In genomic region chr9:124217839-124218437, GRCh38 we compare ENCODE assay signal across 10 cellular contexts. TPM values are rescaled to one million over a fixed set of nuclear protein-coding genes. Genes with fewer than 3 reads are reported as not detected.
DNase-seq lines count a peak whose midpoint lies in the region; ATAC-seq and TF ChIP-seq lines count a peak whose summit lies in the region.
"Had no signal": no experiment of that assay in that cellular context is flagged by ENCODE, and none has a peak within 500 bp of the region (broad histone marks: within the 10 kb centered on the region; RNA-seq: fewer than 3 reads in every experiment).

No MANE protein-coding gene starts in this region.

- intact Hi-C loops in dorsolateral prefrontal cortex (cut with DNase I): loop anchor here in 1 of 2 donors (5.0 kb wide), 1 partner anchor 36 kb away; no protein-coding TSS in a partner anchor
- intact Hi-C loops in activated CD4-positive, alpha-beta T cell treated with anti-CD3 and anti-CD28 coated beads for 36 hours (cut with DNase I, micrococcal nuclease): loop anchor here in 1 of 2 experiments (2.0 kb wide), 2 partner anchors 15 to 37 kb away; no protein-coding TSS in a partner anchor

- H3K9me3 ChIP-seq in suprapubic skin: no peaks in the 10 kb centered on the region
- H3K9me3 ChIP-seq in neuronal stem cell (replicated peaks in 1 of 2; ENCODE audit: control insufficient read depth in 2 of 2, insufficient read depth in 1 of 2, low read depth in 1 of 2, low read length in 2 of 2): peaks cover 0 to 2% of the 10 kb centered on the region in 2 donors
- H3K9me3 ChIP-seq: SK-N-SH, uterus had no signal

- no peak overlapping the region for H3K4me3 Mint-ChIP-seq in activated T-cell treated with anti-CD3 and anti-CD28 coated beads, Interleukin-2, amount 50 U/mL, for 24 hours
- no peak overlapping the region for H3K4me3 Mint-ChIP-seq in activated CD4-positive, alpha-beta T cell treated with anti-CD3 and anti-CD28 coated beads for 36 hours

- TF ChIP-seq CTCF in dorsolateral prefrontal cortex (IDR thresholded peaks at IDR 0.05 in 54 of 56, conservative IDR thresholded peaks at IDR 0.05 in 2 of 56; ENCODE audit: low read depth in 1 of 56, partially characterized antibody in 56 of 56): no peak
- TF ChIP-seq CTCF in suprapubic skin (IDR thresholded peaks at IDR 0.05): no peak

- no peak overlapping the region for H4K8ac ChIP-seq in neuronal stem cell (ENCODE audit: low read depth, low read length)

- TF ChIP-seq POLR2A in suprapubic skin (IDR thresholded peaks at IDR 0.05): no peak

- no peak for TF ChIP-seq EP300 in suprapubic skin (IDR thresholded peaks at IDR 0.05)

- no peaks in the 10 kb centered on the region for H3K27me3 Mint-ChIP-seq in activated T-cell treated with anti-CD3 and anti-CD28 coated beads, Interleukin-2, amount 50 U/mL, for 24 hours
- H3K27me3 Mint-ChIP-seq in activated CD4-positive, alpha-beta T cell treated with anti-CD3 and anti-CD28 coated beads for 36 hours: no peaks in the 10 kb centered on the region

- POLR2A ChIA-PET in activated CD4-positive, alpha-beta T cell treated with anti-CD3 and anti-CD28 coated beads for 36 hours (lab: Charles Lee): interaction anchor here (0.7 kb wide), 1 partner anchor 71 kb away, joined by 3 read pairs; no protein-coding TSS in a partner anchor

- H3K36me3 Mint-ChIP-seq in activated T-cell treated with anti-CD3 and anti-CD28 coated beads, Interleukin-2, amount 50 U/mL, for 24 hours (ENCODE audit: low read depth): no peaks in the 10 kb centered on the region
- no peaks in the 10 kb centered on the region for H3K36me3 Mint-ChIP-seq in activated CD4-positive, alpha-beta T cell treated with anti-CD3 and anti-CD28 coated beads for 36 hours (ENCODE audit: low read depth)

- H3K9ac ChIP-seq in neuronal stem cell (ENCODE audit: low read depth, low read length, poor library complexity): no peak overlapping the region
- H3K9ac ChIP-seq: SK-N-SH had no signal

- CTCF ChIA-PET in activated CD4-positive, alpha-beta T cell treated with anti-CD3 and anti-CD28 coated beads for 36 hours (lab: Charles Lee): interaction anchor here (0.6 to 1.4 kb wide), 5 partner anchors 11 to 173 kb away, joined by 3 to 4 read pairs (median 3); no protein-coding TSS in a partner anchor

- peak overlapping the region in 35 of 59 donors; percentile 5 to 84 (median 65) for H3K27ac ChIP-seq in dorsolateral prefrontal cortex
- H3K27ac ChIP-seq in suprapubic skin: peak overlapping the region; percentile 28
- H3K27ac ChIP-seq in neuronal stem cell (replicated peaks; ENCODE audit: low read length): no peak overlapping the region
- H3K27ac ChIP-seq: uterus had no signal

- peaks cover 50% of the 10 kb centered on the region for H3K4me1 ChIP-seq in suprapubic skin
- H3K4me1 ChIP-seq in neuronal stem cell (ENCODE audit: control insufficient read depth in 2 of 2, insufficient read depth in 1 of 2, low read depth in 1 of 2, low read length in 2 of 2): peaks cover 0 to 3% of the 10 kb centered on the region in 2 donors
- H3K4me1 ChIP-seq: uterus had no signal

- no peak overlapping the region for H2BK12ac ChIP-seq in neuronal stem cell (ENCODE audit: low read length)

- no peak overlapping the region for H3K23ac ChIP-seq in neuronal stem cell (ENCODE audit: low read depth, low read length, poor library complexity)

- H3K4me1 Mint-ChIP-seq in activated T-cell treated with anti-CD3 and anti-CD28 coated beads, Interleukin-2, amount 50 U/mL, for 24 hours (ENCODE audit: low read depth): peaks cover 59% of the 10 kb centered on the region
- peaks cover 49% of the 10 kb centered on the region for H3K4me1 Mint-ChIP-seq in activated CD4-positive, alpha-beta T cell treated with anti-CD3 and anti-CD28 coated beads for 36 hours

- H3K18ac ChIP-seq in neuronal stem cell (ENCODE audit: low read length): no peak overlapping the region

- H3K4me2 ChIP-seq in neuronal stem cell (ENCODE audit: insufficient read depth, low read length, poor library complexity, severe bottlenecking): no peak overlapping the region
- H3K4me2 ChIP-seq: SK-N-SH had no signal

- no peak overlapping the region for H2BK120ac ChIP-seq in neuronal stem cell (ENCODE audit: low read depth, low read length)

- no peaks in the 10 kb centered on the region for H3K9me3 Mint-ChIP-seq in activated T-cell treated with anti-CD3 and anti-CD28 coated beads, Interleukin-2, amount 50 U/mL, for 24 hours
- H3K9me3 Mint-ChIP-seq in activated CD4-positive, alpha-beta T cell treated with anti-CD3 and anti-CD28 coated beads for 36 hours (ENCODE audit: low read depth): no peaks in the 10 kb centered on the region

- H2BK5ac ChIP-seq in neuronal stem cell (ENCODE audit: low read length): no peak overlapping the region

- peak; percentile 29 for DNase-seq in activated T-cell treated with anti-CD3 and anti-CD28 coated beads, Interleukin-2, amount 50 U/mL, for 24 hours
- DNase-seq in activated T-cell treated with anti-CD3 and anti-CD28 coated beads, Interleukin-2, amount 50 U/mL, for 1 hour: no peak
- DNase-seq in NOMO-1 (lab: John Stamatoyannopoulos, UW; ENCODE audit: unreplicated experiment in 2 of 2): peak; percentile 24 to 32
- peak in 3 of 10 donors; percentile 29 to 36 (median 30) for DNase-seq in dorsolateral prefrontal cortex
- DNase-seq in suprapubic skin (ENCODE audit: low spot score in 2 of 2): peak in 1 of 2 donors; percentile 34
- DNase-seq in activated CD4-positive, alpha-beta T cell treated with anti-CD3 and anti-CD28 coated beads for 36 hours: no peak
- no peak for DNase-seq in NCI-H526 (lab: John Stamatoyannopoulos, UW)
- DNase-seq in neuronal stem cell (ENCODE audit: low spot score): no peak
- DNase-seq: SK-N-SH, uterus had no signal

- no peak overlapping the region for H3K14ac ChIP-seq in neuronal stem cell (ENCODE audit: low read length)

- 82% methylated on average over 8 of the region's 8 CpGs for WGBS in suprapubic skin
- WGBS in neuronal stem cell (ENCODE audit: extremely low coverage in 2 of 2, insufficient read length in 2 of 2, insufficient replicate concordance in 1 of 2), 2 donors: no CpG with 5 or more reads among the region's 8 CpGs

- no peak overlapping the region for H3K4ac ChIP-seq in neuronal stem cell (ENCODE audit: low read length)

- H2AFZ ChIP-seq in neuronal stem cell (ENCODE audit: low read length): no peak overlapping the region

- H3K4me3 ChIP-seq in dorsolateral prefrontal cortex: no peak overlapping the region
- H3K4me3 ChIP-seq in suprapubic skin: no peak overlapping the region
- no peak overlapping the region for H3K4me3 ChIP-seq in neuronal stem cell (ENCODE audit: low read length in 2 of 2)
- H3K4me3 ChIP-seq: uterus had no signal

- H3K27ac Mint-ChIP-seq in activated T-cell treated with anti-CD3 and anti-CD28 coated beads, Interleukin-2, amount 50 U/mL, for 24 hours: peak overlapping the region; percentile 63
- no peak overlapping the region for H3K27ac Mint-ChIP-seq in activated CD4-positive, alpha-beta T cell treated with anti-CD3 and anti-CD28 coated beads for 36 hours

- H3K27me3 ChIP-seq in dorsolateral prefrontal cortex: no peaks in the 10 kb centered on the region
- no peaks in the 10 kb centered on the region for H3K27me3 ChIP-seq in suprapubic skin
- H3K27me3 ChIP-seq in neuronal stem cell (ENCODE audit: control insufficient read depth in 3 of 3, insufficient read depth in 3 of 3, low read depth in 1 of 3, low read length in 3 of 3): peaks cover 0 to 19% (median 0%) of the 10 kb centered on the region in 3 experiments
- H3K27me3 ChIP-seq: uterus had no signal

- no peak overlapping the region for H4K91ac ChIP-seq in neuronal stem cell (ENCODE audit: low read depth, low read length, poor library complexity)

- no peak overlapping the region for H2AK5ac ChIP-seq in neuronal stem cell (ENCODE audit: low read depth, low read length)

- ATAC-seq in activated CD4-positive, alpha-beta T cell treated with anti-CD3 and anti-CD28 coated beads for 36 hours: no peak

- H2BK15ac ChIP-seq in neuronal stem cell (ENCODE audit: low read length): no peak overlapping the region

- no peaks in the 10 kb centered on the region for H3K79me1 ChIP-seq in neuronal stem cell (ENCODE audit: low read depth, low read length)

- H3K36me3 ChIP-seq in suprapubic skin (no peaks in the 10 kb centered on the region), neuronal stem cell (replicated peaks in 1 of 2; ENCODE audit: control insufficient read depth in 2 of 2, insufficient read depth in 2 of 2, low read length in 2 of 2) (no peaks in the 10 kb centered on the region)
- H3K36me3 ChIP-seq: uterus had no signal

RNA-seq across cellular contexts. Expression of gene NEK6, which starts 39.8 kb away (rescaled TPM):
- total RNA-seq in dorsolateral prefrontal cortex (100 to 1,000 TPM in 3 of 120 experiments, 10 to 100 TPM in 117; 31.2 to 112 (median 51.6) TPM), suprapubic skin (10 to 100 TPM in 2 of 4 donors, 1 to 10 TPM in 2; 5.4 to 17.5 (median 10.6) TPM)
- 10 to 100 TPM in 1 of 2 experiments, 1 to 10 TPM in 1; 6.4 to 10.1 TPM for total RNA-seq in activated CD4-positive, alpha-beta T cell treated with anti-CD3 and anti-CD28 coated beads for 36 hours
- polyA plus RNA-seq in neuronal stem cell (2013, experiment 1 of 2): 43.4 TPM
- polyA plus RNA-seq in neuronal stem cell (2013, experiment 2 of 2): 43.4 TPM

Comparison
In these comparisons a context has a peak if more than half of its experiments do, and no peak if none do; other contexts are left out.
1. DNase-seq: peak in activated T-cell treated with anti-CD3 and anti-CD28 coated beads, Interleukin-2, amount 50 U/mL, for 24 hours (single experiment) and NOMO-1 (2 of 2); none in activated T-cell treated with anti-CD3 and anti-CD28 coated beads, Interleukin-2, amount 50 U/mL, for 1 hour (single experiment), activated CD4-positive, alpha-beta T cell treated with anti-CD3 and anti-CD28 coated beads for 36 hours (single experiment), NCI-H526 (0 of 2) and neuronal stem cell (single experiment).